ENCODE assay signal across 5 cellular contexts in genomic region chr12:6716031-6716873, GRCh38. TPM values are rescaled to one million over a fixed set of nuclear protein-coding genes. Genes with fewer than 3 reads are reported as not detected.
"Had no signal": no experiment of that assay in that cellular context is flagged by ENCODE, and none has a peak within 500 bp of the region (broad histone marks: within the 10 kb centered on the region; RNA-seq: fewer than 3 reads in every experiment).

No MANE protein-coding gene starts in this region.

RNA-seq across cellular contexts. Expression of gene PIANP, which starts 15.6 kb away (rescaled TPM):
- total RNA-seq: omental fat pad, pulmonary artery endothelial cell, right atrium auricular region, smooth muscle cell, suprapubic skin had no signal
